Comparison of ENCODE assay signal across 8 cellular contexts in the genomic region with DNA sequence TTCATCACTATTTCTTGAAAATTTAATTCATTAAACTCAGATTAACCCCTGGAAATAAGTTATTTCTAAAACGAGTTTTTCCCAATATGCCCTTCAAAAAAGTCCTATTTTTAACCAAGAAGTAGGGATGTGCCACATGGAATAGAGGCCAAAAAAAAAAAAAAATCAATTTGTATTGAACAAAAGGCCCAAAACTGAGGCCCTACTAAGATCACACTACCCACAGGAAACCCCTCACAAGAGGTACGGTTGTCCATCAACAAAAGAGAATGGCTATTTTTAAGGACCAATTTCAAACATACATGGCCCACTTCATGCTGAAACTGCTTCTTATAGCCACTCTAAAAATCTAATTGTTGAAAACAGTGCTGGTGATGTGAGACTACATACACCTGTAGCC. TPM values are rescaled to one million over a fixed set of nuclear protein-coding genes. Genes with fewer than 3 reads are reported as not detected.
A peak's percentile ranks its signal among the peaks of the same experiment; 100 is the strongest.
DNase-seq lines count a peak whose midpoint lies in the region; ATAC-seq and TF ChIP-seq lines count a peak whose summit lies in the region.

No MANE protein-coding gene starts in this region.

- H3K4me3 Mint-ChIP-seq in CD4-positive, alpha-beta T cell, result peak overlapping the region; percentile 6
- H3K4me3 Mint-ChIP-seq in progenitor cell of endocrine pancreas (ENCODE audit: low read depth), result no peak overlapping the region

- ATAC-seq in CD4-positive, alpha-beta T cell (ENCODE audit: poor library complexity), result no peak
- ATAC-seq in GM18858 (IDR thresholded peaks at IDR 0.05; ENCODE audit: unreplicated experiment), result no peak

- no peaks in the 10 kb centered on the region for H3K9me2 ChIP-seq in PC-9 (ENCODE audit: insufficient read depth)

- H3K4me1 ChIP-seq in PC-9 (replicated peaks; ENCODE audit: insufficient read depth), result peaks cover 18% of the 10 kb centered on the region
- H3K4me1 ChIP-seq in effector memory CD4-positive, alpha-beta T cell (ENCODE audit: control insufficient read depth, insufficient read depth, low read length, poor library complexity, severe bottlenecking), result peaks cover 37% of the 10 kb centered on the region

- no peak overlapping the region for H3K4me2 ChIP-seq in PC-9

- intact Hi-C loops in CD4-positive, alpha-beta T cell (cut with DNase I, micrococcal nuclease), result loop anchor here (1.0 to 10.0 kb wide), 8 partner anchors 8 to 823 kb away; a partner anchor contains a TSS
- intact Hi-C loops in PC-9 (cut with micrococcal nuclease; ENCODE audit: unreplicated experiment), result loop anchor here (2.0 to 10.0 kb wide), 7 partner anchors 51 to 900 kb away; a partner anchor contains a TSS

- H3K27ac Mint-ChIP-seq in CD4-positive, alpha-beta T cell, result peak overlapping the region; percentile 98
- H3K27ac Mint-ChIP-seq in progenitor cell of endocrine pancreas, result peak overlapping the region; percentile 99

- H3F3A ChIP-seq in PC-9 (ENCODE audit: insufficient read depth, low read depth), result peaks cover 70% of the 10 kb centered on the region

- no peak for TF ChIP-seq CTCF in CD4-positive, alpha-beta T cell (IDR thresholded peaks at IDR 0.05)
- no peak for TF ChIP-seq CTCF in PC-9 (conservative IDR thresholded peaks at IDR 0.05)
- TF ChIP-seq CTCF in progenitor cell of endocrine pancreas (IDR thresholded peaks at IDR 0.05; ENCODE audit: unreplicated experiment), result no peak

- CTCF ChIA-PET in CD4-positive, alpha-beta T cell (lab: Charles Lee), result no interaction called here
- CTCF ChIA-PET in PC-9 (lab: Charles Lee), result interaction anchor here (0.6 kb wide), 1 partner anchor 474 kb away, joined by 3 read pairs; no protein-coding TSS in a partner anchor

- peaks cover 17% of the 10 kb centered on the region for H4K20me1 ChIP-seq in PC-9 (ENCODE audit: insufficient read depth)

- peaks cover 30% of the 10 kb centered on the region for H3K36me3 ChIP-seq in PC-9 (ENCODE audit: low read depth)
- H3K36me3 ChIP-seq in effector memory CD4-positive, alpha-beta T cell (ENCODE audit: control insufficient read depth, insufficient read depth, low read length), result peaks cover 51% of the 10 kb centered on the region

- no TSS peak for BruUV-seq in PC-9 (replicated peaks; lab: Mats Ljungman, UMichigan)

- H2AFZ ChIP-seq in PC-9, result no peak overlapping the region

- no peaks in the 10 kb centered on the region for H3K9me3 Mint-ChIP-seq in CD4-positive, alpha-beta T cell
- H3K9me3 Mint-ChIP-seq in progenitor cell of endocrine pancreas (ENCODE audit: low read depth), result no peaks in the 10 kb centered on the region

- peaks cover 67% of the 10 kb centered on the region for H3K36me3 Mint-ChIP-seq in CD4-positive, alpha-beta T cell (ENCODE audit: low read depth)
- peaks cover 25% of the 10 kb centered on the region for H3K36me3 Mint-ChIP-seq in progenitor cell of endocrine pancreas (ENCODE audit: insufficient read depth)

- H3K9me3 ChIP-seq in CD4-positive, alpha-beta T cell (ENCODE audit: control insufficient read depth, low read length), result no peaks in the 10 kb centered on the region
- no peaks in the 10 kb centered on the region for H3K9me3 ChIP-seq in PC-9 (ENCODE audit: insufficient read depth, low read depth)
- no peaks in the 10 kb centered on the region for H3K9me3 ChIP-seq in effector memory CD4-positive, alpha-beta T cell (ENCODE audit: control insufficient read depth, low read length)

- H3K27me3 Mint-ChIP-seq in CD4-positive, alpha-beta T cell, result no peaks in the 10 kb centered on the region
- no peaks in the 10 kb centered on the region for H3K27me3 Mint-ChIP-seq in progenitor cell of endocrine pancreas

- H3K4me1 Mint-ChIP-seq in CD4-positive, alpha-beta T cell (ENCODE audit: low read depth), result peaks cover 63% of the 10 kb centered on the region
- peaks cover 41% of the 10 kb centered on the region for H3K4me1 Mint-ChIP-seq in progenitor cell of endocrine pancreas (ENCODE audit: low read depth)

- no peak for DNase-seq in CD4-positive, alpha-beta T cell
- DNase-seq in PC-9, result no peak
- DNase-seq in effector memory CD4-positive, alpha-beta T cell, result no peak
- DNase-seq in progenitor cell of endocrine pancreas (ENCODE audit: low spot score, unreplicated experiment), result no peak
- DNase-seq in T-helper 9 cell, result no peak
- no peak for DNase-seq in stimulated activated CD4-positive, alpha-beta T cell treated with anti-CD3 and anti-CD28 coated beads, Interleukin-4, amount 100 ng/mL, for 4 hours
- no peak for DNase-seq in effector CD8-positive, alpha-beta T cell (lab: John Stamatoyannopoulos, UW)

- POLR2A ChIA-PET in CD4-positive, alpha-beta T cell (lab: Charles Lee), result interaction anchor here (1.6 to 9.4 kb wide), 2 partner anchors 8 to 48 kb away, joined by 7 to 139 read pairs; a partner anchor contains a TSS
- POLR2A ChIA-PET in PC-9 (lab: Charles Lee; ENCODE audit: unreplicated experiment), result no interaction called here

- no peak overlapping the region for H3K4me3 ChIP-seq in PC-9
- H3K4me3 ChIP-seq in effector memory CD4-positive, alpha-beta T cell (ENCODE audit: insufficient read depth, low read depth, low read length, poor library complexity, severe bottlenecking), result no peak overlapping the region

- H3K27me3 ChIP-seq in CD4-positive, alpha-beta T cell (ENCODE audit: control insufficient read depth, insufficient read depth, low read length), result no peaks in the 10 kb centered on the region
- H3K27me3 ChIP-seq in PC-9 (ENCODE audit: insufficient read depth, low read depth), result no peaks in the 10 kb centered on the region
- H3K27me3 ChIP-seq in effector memory CD4-positive, alpha-beta T cell (replicated peaks; ENCODE audit: control insufficient read depth, insufficient read depth, low read length, poor library complexity, severe bottlenecking), result no peaks in the 10 kb centered on the region

- H3K27ac ChIP-seq in CD4-positive, alpha-beta T cell (ENCODE audit: low read depth, low read length), result peak overlapping the region; percentile 43
- H3K27ac ChIP-seq in PC-9, result peak overlapping the region; percentile 33
- H3K27ac ChIP-seq in effector memory CD4-positive, alpha-beta T cell (ENCODE audit: insufficient read depth, low read length, poor library complexity, severe bottlenecking), result peak overlapping the region; percentile 82

- peaks cover 53% of the 10 kb centered on the region for H3K79me2 ChIP-seq in PC-9 (ENCODE audit: low read depth)

RNA-seq across cellular contexts. Expression of a gene that starts 7.5 kb away (rescaled TPM):
- 100 to 1,000 TPM; 207 to 211 TPM for total RNA-seq in CD4-positive, alpha-beta T cell
- total RNA-seq in PC-9 (2021) (99.5 and 115 TPM in 2 replicates), progenitor cell of endocrine pancreas (128 and 131 TPM in 2 replicates)

RNA-seq across cellular contexts. Expression of a gene that starts 8.2 kb away (rescaled TPM):
- total RNA-seq in CD4-positive, alpha-beta T cell, result 100 to 1,000 TPM; 305 to 318 TPM
- total RNA-seq in PC-9 (2021) (506 and 587 TPM in 2 replicates), progenitor cell of endocrine pancreas (528 and 541 TPM in 2 replicates)

RNA-seq across cellular contexts. Expression of a gene that starts 50.5 kb away (rescaled TPM):
- total RNA-seq in CD4-positive, alpha-beta T cell, result 100 to 1,000 TPM; 146 to 154 TPM
- 227 and 322 TPM in 2 replicates for total RNA-seq in PC-9 (2021)
- 231 and 234 TPM in 2 replicates for total RNA-seq in progenitor cell of endocrine pancreas
